Comparison of ENCODE assay signal across 8 cellular contexts in the genomic region with DNA sequence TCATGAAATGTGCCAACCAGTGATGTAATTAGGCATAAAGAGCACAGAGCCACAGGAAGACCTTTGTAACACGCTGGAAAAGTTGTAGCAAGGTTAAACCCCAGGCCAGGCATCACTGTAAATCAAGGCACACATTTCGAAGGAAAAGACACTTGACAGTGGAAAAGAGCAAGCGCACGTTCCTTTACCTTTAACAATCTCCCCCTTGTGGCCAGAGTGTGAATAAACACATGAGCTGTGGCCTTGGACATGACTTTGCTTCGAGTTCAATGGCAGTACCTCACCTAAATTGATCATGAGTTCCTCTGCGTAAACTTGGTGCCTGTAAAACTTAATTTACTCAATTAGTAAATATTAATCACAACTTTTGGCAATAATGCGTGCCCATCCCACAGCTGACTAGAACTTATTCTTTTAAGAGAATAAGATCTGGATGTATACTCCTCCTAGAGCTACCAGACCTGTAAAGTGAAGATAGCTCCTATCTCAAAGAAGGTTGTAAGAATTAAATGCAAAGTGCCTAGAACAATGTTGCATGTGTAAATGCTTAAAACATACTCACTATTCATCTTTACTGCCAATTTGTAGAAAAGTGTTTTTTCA.
DNase-seq lines count a peak whose midpoint lies in the region; ATAC-seq and TF ChIP-seq lines count a peak whose summit lies in the region.

No MANE protein-coding gene starts in this region.

- H3K27me3 ChIP-seq in cardiac muscle cell = no peaks in the 10 kb centered on the region

- CTCF ChIA-PET in RWPE1 (lab: Yijun Ruan, JAX) = interaction anchor here (0.5 to 1.2 kb wide), 11 partner anchors 9 to 975 kb away, joined by 3 to 5 read pairs (median 4); no protein-coding TSS in a partner anchor

- H3K27ac ChIP-seq in RWPE1 = no peak overlapping the region
- no peak overlapping the region for H3K27ac ChIP-seq in cardiac muscle cell

- POLR2A ChIA-PET in RWPE1 (lab: Yijun Ruan, JAX; ENCODE audit: low non-redundant PET) = no interaction called here

- H3K36me3 ChIP-seq in cardiac muscle cell = no peaks in the 10 kb centered on the region

- TF ChIP-seq CTCF in GM10266 (IDR thresholded peaks at IDR 0.05; ENCODE audit: control insufficient read depth, insufficient read depth, low read depth, missing control alignments) = peak; percentile 81
- peak; percentile 74 for TF ChIP-seq CTCF in RWPE1 (conservative IDR thresholded peaks at IDR 0.05; ENCODE audit: low read depth)
- TF ChIP-seq CTCF in cardiac muscle cell (IDR thresholded peaks at IDR 0.05; ENCODE audit: low read depth, low read length) = peak; percentile 71
- TF ChIP-seq CTCF in retinal pigment epithelial cell (conservative IDR thresholded peaks at IDR 0.05; ENCODE audit: low read depth, low read length) = peak; percentile 72

- no peaks in the 10 kb centered on the region for H3K4me1 ChIP-seq in cardiac muscle cell (ENCODE audit: low read depth)

- H3K9me3 ChIP-seq in cardiac muscle cell (ENCODE audit: low read depth) = no peaks in the 10 kb centered on the region

- peak; percentile 92 for ATAC-seq in GM21786 (IDR thresholded peaks at IDR 0.05; ENCODE audit: unreplicated experiment)

- peak; percentile 29 for DNase-seq in GM10266 (ENCODE audit: extremely low spot score)
- peak; percentile 61 for DNase-seq in Jurkat, Clone E6-1 (ENCODE audit: low read depth, low spot score)
- DNase-seq in RWPE1 (ENCODE audit: low spot score) = peak; percentile 28
- DNase-seq in activated gamma-delta T cell treated with anti-CD3 and anti-CD28 coated beads, Interleukin-2, amount 50 U/mL, for 16 hours (ENCODE audit: low read depth) = peak; percentile 41
- peak; percentile 73 to 86 for DNase-seq in cardiac muscle cell (ENCODE audit: low read depth in 1 of 2, low spot score in 1 of 2)
- DNase-seq in retinal pigment epithelial cell (ENCODE audit: low read depth) = no peak
- no peak for DNase-seq in mesenteric fat pad (ENCODE audit: low spot score)

- no peak overlapping the region for H3K4me3 ChIP-seq in Jurkat, Clone E6-1 (ENCODE audit: low read length)
- H3K4me3 ChIP-seq in cardiac muscle cell (no peak overlapping the region), retinal pigment epithelial cell (ENCODE audit: low read length) (no peak overlapping the region)

Comparison
In these comparisons a context has a peak if more than half of its experiments do, and no peak if none do; other contexts are left out.
1. DNase-seq: peak in GM10266 (single experiment), Jurkat, Clone E6-1 (single experiment), RWPE1 (single experiment), activated gamma-delta T cell treated with anti-CD3 and anti-CD28 coated beads, Interleukin-2, amount 50 U/mL, for 16 hours (single experiment) and cardiac muscle cell (2 of 2); none in retinal pigment epithelial cell (single experiment) and mesenteric fat pad (single experiment).
2. Peak in every context shown above with its lines, with median percentiles within 50 percentile points of each other: CTCF ChIP-seq.